19 cellular contexts compared by ENCODE assay signal in genomic region chr6:29968905-29969304, GRCh38.
"Had no signal": no experiment of that assay in that cellular context is flagged by ENCODE, and none has a peak within 500 bp of the region (broad histone marks: within the 10 kb centered on the region; RNA-seq: fewer than 3 reads in every experiment).

No MANE protein-coding gene starts in this region.

- FAIRE-seq: colon, frontal cortex, islet of Langerhans had no signal

- H3K36me3 ChIP-seq: gastroesophageal sphincter, heart left ventricle, left lung, lower lobe of right lung had no signal

- H3K27ac ChIP-seq: coronary artery, dorsolateral prefrontal cortex, esophagus muscularis mucosa, foreskin keratinocyte, gastroesophageal sphincter, hepatocyte, lower lobe of right lung had no signal

- ATAC-seq: gastroesophageal sphincter, heart left ventricle, left cardiac atrium, left lung, left ventricle myocardium superior, lower lobe of right lung, mucosa of descending colon had no signal

- DNase-seq: dorsolateral prefrontal cortex; effector CD4-positive, alpha-beta T cell; effector memory CD4-positive, alpha-beta T cell; heart left ventricle; hypothalamus; left cardiac atrium; left lung; left ventricle myocardium superior; lower lobe of right lung; mucosa of descending colon; naive B cell had no signal

- H3K4me3 ChIP-seq: coronary artery, dorsolateral prefrontal cortex, esophagus muscularis mucosa, gastroesophageal sphincter, heart left ventricle, hepatocyte, left lung, lower lobe of right lung, mucosa of descending colon had no signal

- H3K79me2 ChIP-seq: hepatocyte had no signal

- H3K9me3 ChIP-seq: esophagus muscularis mucosa, gastroesophageal sphincter, heart left ventricle, left lung, lower lobe of right lung, mucosa of descending colon had no signal

- H3K27me3 ChIP-seq: dorsolateral prefrontal cortex, esophagus muscularis mucosa, gastroesophageal sphincter, heart left ventricle, left lung had no signal

- H2AFZ ChIP-seq: hepatocyte had no signal
